1 cellular context compared by ENCODE assay signal in genomic region chr15:74615313-74616019, GRCh38.
A peak's percentile ranks its signal among the peaks of the same experiment; 100 is the strongest.
TF ChIP-seq lines count a peak whose summit lies in the region.

TSS of gene CLK3 (plus strand) at chr15:74615836. CDS start at chr15:74619197, 3,361 bp downstream.

TF ChIP-seq in HepG2, 621 proteins besides CTCF, POLR2A, EP300 and RAD21 (continued from another document and continues in another):
- TF ChIP-seq DZIP1 (CRISPR knock-in tag; IDR thresholded peaks at IDR 0.05) (peak; percentile 93), ZNF354B (CRISPR knock-in tag; IDR thresholded peaks at IDR 0.05) (no peak), RERE (CRISPR knock-in tag; IDR thresholded peaks at IDR 0.05; ENCODE audit: low read depth) (0 out of 2 replicates have a peak, but pooled peaks have one; percentile 13), HMGXB4 (CRISPR knock-in tag; IDR thresholded peaks at IDR 0.05; ENCODE audit: borderline replicate concordance in 1 of 2, low read depth in 1 of 2) (peak; percentile 63 to 92; a peak in 3 of 4 replicates), MIER2 (CRISPR knock-in tag; IDR thresholded peaks at IDR 0.05) (no peak; the same call in 1 of the 2 replicates), MNT (IDR thresholded peaks at IDR 0.05) (peak; percentile 23; the same call in 1 of the 2 replicates), ZHX2 (IDR thresholded peaks at IDR 0.05; ENCODE audit: low read depth) (peak; percentile 24; the same call in 1 of the 2 replicates), ZHX2 (CRISPR knock-in tag; IDR thresholded peaks at IDR 0.05; ENCODE audit: borderline replicate concordance) (no peak), THYN1 (CRISPR knock-in tag; IDR thresholded peaks at IDR 0.05; ENCODE audit: borderline replicate concordance, low read depth) (no peak), ZMAT5 (CRISPR knock-in tag; IDR thresholded peaks at IDR 0.05; ENCODE audit: borderline replicate concordance, low read depth) (no peak), PHF21A (CRISPR knock-in tag; IDR thresholded peaks at IDR 0.05) (peak; percentile 88), JDP2 (CRISPR knock-in tag; IDR thresholded peaks at IDR 0.05; ENCODE audit: borderline replicate concordance) (no peak), KDM5B (CRISPR knock-in tag; IDR thresholded peaks at IDR 0.05; ENCODE audit: borderline replicate concordance) (peak; percentile 86; the same call in 1 of the 2 replicates), JUNB (CRISPR knock-in tag; IDR thresholded peaks at IDR 0.05; ENCODE audit: borderline replicate concordance) (no peak), FOXP4 (CRISPR knock-in tag; IDR thresholded peaks at IDR 0.05) (peak; percentile 61; the same call in 1 of the 2 replicates), ZSCAN31 (CRISPR knock-in tag; IDR thresholded peaks at IDR 0.05; ENCODE audit: low read depth) (peak; percentile 88), GPBP1L1 (CRISPR knock-in tag; IDR thresholded peaks at IDR 0.05) (no peak), ZNF597 (CRISPR knock-in tag; IDR thresholded peaks at IDR 0.05) (no peak), NCOA5 (CRISPR knock-in tag; IDR thresholded peaks at IDR 0.05) (no peak), CBX5 (CRISPR knock-in tag; IDR thresholded peaks at IDR 0.05; ENCODE audit: borderline replicate concordance) (no peak; the same call in 1 of the 2 replicates), NFE2 (CRISPR knock-in tag; IDR thresholded peaks at IDR 0.05) (no peak), FOXA3 (CRISPR knock-in tag; IDR thresholded peaks at IDR 0.05) (peak; percentile 62; the same call in 1 of the 2 replicates), NFKB2 (CRISPR knock-in tag; IDR thresholded peaks at IDR 0.05; ENCODE audit: borderline replicate concordance) (no peak), ZNF737 (CRISPR knock-in tag; IDR thresholded peaks at IDR 0.05; ENCODE audit: borderline replicate concordance) (no peak), NRL (CRISPR knock-in tag; IDR thresholded peaks at IDR 0.05; ENCODE audit: borderline replicate concordance) (no peak), CREBL2 (CRISPR knock-in tag; IDR thresholded peaks at IDR 0.05; ENCODE audit: borderline replicate concordance) (0 out of 2 replicates have a peak, but pooled peaks have one; percentile 12), ESRRA (CRISPR knock-in tag; IDR thresholded peaks at IDR 0.05; ENCODE audit: low read depth) (peak; percentile 49; the same call in 1 of the 2 replicates), FIP1L1 (IDR thresholded peaks at IDR 0.05; ENCODE audit: borderline replicate concordance, insufficient read depth, low read depth, low read length) (no peak), DNMT1 (CRISPR knock-in tag; IDR thresholded peaks at IDR 0.05) (no peak; the same call in 1 of the 2 replicates), ZBTB7B (CRISPR knock-in tag; IDR thresholded peaks at IDR 0.05) (peak; percentile 48; the same call in 1 of the 2 replicates), GATAD2A (CRISPR knock-in tag; IDR thresholded peaks at IDR 0.05) (no peak), SYNCRIP (IDR thresholded peaks at IDR 0.05; ENCODE audit: insufficient read depth, low read depth, low read length) (no peak)
